Comparison of ENCODE assay signal across 1 cellular context in the genomic region with DNA sequence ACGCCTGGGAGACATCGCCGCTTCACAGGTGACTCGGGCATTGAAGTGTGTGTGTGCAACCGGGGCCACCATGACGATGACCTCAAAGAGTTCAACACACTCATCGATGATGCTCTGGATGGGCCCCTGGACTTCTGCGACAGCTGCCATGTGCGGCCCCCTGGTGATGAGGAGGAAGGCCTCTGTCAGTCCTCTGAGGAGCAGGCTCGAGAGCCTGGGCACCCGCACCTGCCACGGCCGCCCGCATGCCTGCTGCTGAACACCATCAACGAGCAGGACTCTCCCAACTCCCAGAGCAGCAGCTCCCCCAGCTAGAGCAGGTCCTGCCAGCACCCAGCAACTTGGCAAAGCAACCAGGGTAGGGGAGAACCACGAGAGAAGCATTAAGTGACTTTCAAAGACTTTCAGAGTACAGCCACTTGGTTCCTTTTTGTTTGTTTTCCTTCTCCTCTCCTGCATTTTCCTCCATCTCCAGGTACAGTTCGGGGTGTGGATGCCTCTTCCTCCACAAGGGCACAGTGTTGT.
TF ChIP-seq lines count a peak whose summit lies in the region.

No MANE protein-coding gene starts in this region.

TF ChIP-seq in IMR-90, 13 proteins besides CTCF, POLR2A, EP300 and RAD21:
- no peak for TF ChIP-seq ELK1 (IDR thresholded peaks at IDR 0.05; ENCODE audit: borderline replicate concordance, low read depth, low read length)
- TF ChIP-seq MAFK (IDR thresholded peaks at IDR 0.05; ENCODE audit: low read depth, low read length), result no peak
- no peak for TF ChIP-seq SMC3 (IDR thresholded peaks at IDR 0.05; ENCODE audit: low read depth, low read length)
- no peak for TF ChIP-seq MXI1 (IDR thresholded peaks at IDR 0.05; ENCODE audit: borderline replicate concordance, low read depth, low read length)
- TF ChIP-seq RFX5 (IDR thresholded peaks at IDR 0.05; ENCODE audit: low read depth, low read length), result no peak
- no peak for TF ChIP-seq BHLHE40 (IDR thresholded peaks at IDR 0.05; ENCODE audit: low read depth, low read length)
- TF ChIP-seq CHD1 (IDR thresholded peaks at IDR 0.05; ENCODE audit: low read depth, low read length), result no peak
- TF ChIP-seq CEBPB (IDR thresholded peaks at IDR 0.05; ENCODE audit: low read depth, low read length), result no peak
